ENCODE assay signal across 19 cellular contexts in genomic region chr7:36732806-36733205, GRCh38. TPM values are rescaled to one million over a fixed set of nuclear protein-coding genes. Genes with fewer than 3 reads are reported as not detected.
DNase-seq lines count a peak whose midpoint lies in the region; FAIRE-seq and TF ChIP-seq lines count a peak whose summit lies in the region.
"Had no signal": no experiment of that assay in that cellular context is flagged by ENCODE, and none has a peak within 500 bp of the region (broad histone marks: within the 10 kb centered on the region; RNA-seq: fewer than 3 reads in every experiment).

No MANE protein-coding gene starts in this region.

- TF ChIP-seq CTCF in mammary epithelial cell (conservative IDR thresholded peaks at IDR 0.05 in 1 of 2, IDR thresholded peaks at IDR 0.05 in 1 of 2; ENCODE audit: extremely low read depth in 1 of 2, insufficient read depth in 1 of 2, low read depth in 1 of 2, low read length in 2 of 2) (no peak), breast epithelium (IDR thresholded peaks at IDR 0.05) (no peak), bronchial epithelial cell (IDR thresholded peaks at IDR 0.05; ENCODE audit: insufficient read depth, low read length, severe bottlenecking) (no peak), neutrophil (IDR thresholded peaks at IDR 0.05) (no peak), esophagus squamous epithelium (IDR thresholded peaks at IDR 0.05) (no peak)

- H3K79me2 ChIP-seq in mammary epithelial cell (ENCODE audit: insufficient read depth, low read length): no peaks in the 10 kb centered on the region

- no peaks in the 10 kb centered on the region for H3K27me3 ChIP-seq in mammary epithelial cell (ENCODE audit: insufficient read depth, low read length)
- no peaks in the 10 kb centered on the region for H3K27me3 ChIP-seq in breast epithelium
- no peaks in the 10 kb centered on the region for H3K27me3 ChIP-seq in bronchial epithelial cell (ENCODE audit: control insufficient read depth, insufficient read depth, low read length)
- H3K27me3 ChIP-seq in neutrophil: no peaks in the 10 kb centered on the region
- H3K27me3 ChIP-seq in esophagus squamous epithelium: no peaks in the 10 kb centered on the region
- H3K27me3 ChIP-seq: BLaER1 treated with 17β-estradiol and CSF1 and Interleukin-3, amounts not matched to agents 10 nM and 100 nM had no signal

- no peak overlapping the region for H3K4me3 ChIP-seq in mammary epithelial cell (replicated peaks in 1 of 3; ENCODE audit: insufficient read depth in 1 of 3, low read depth in 2 of 3, low read length in 3 of 3)
- no peak overlapping the region for H3K4me3 ChIP-seq in breast epithelium
- H3K4me3 ChIP-seq in bronchial epithelial cell (ENCODE audit: low read depth, low read length): no peak overlapping the region
- H3K4me3 ChIP-seq in neutrophil (ENCODE audit: low read depth in 1 of 2, low read length in 1 of 2): no peak overlapping the region
- H3K4me3 ChIP-seq in esophagus squamous epithelium: no peak overlapping the region
- H3K4me3 ChIP-seq: BLaER1 treated with 17β-estradiol and CSF1 and Interleukin-3, amounts not matched to agents 10 nM and 100 nM; GM12878 had no signal

- WGBS in mammary epithelial cell (ENCODE audit: low coverage, missing lambda C conversion rate): 89% methylated on average over 1 of the region's 1 CpG
- WGBS in esophagus squamous epithelium, 2 donors: 100% methylated on average over 1 of the region's 1 CpG; no CpG with 5 or more reads in 1 of the 2 donors

- intact Hi-C loops in mammary epithelial cell (cut with micrococcal nuclease) (no loop called here), breast epithelium (cut with DNase I; ENCODE audit: low total_unique reads) (no loop called here), esophagus squamous epithelium (cut with DNase I) (no loop called here)

- peak overlapping the region; percentile 5 for H2AFZ ChIP-seq in mammary epithelial cell (ENCODE audit: low read depth, low read length)

- H3K27ac ChIP-seq in mammary epithelial cell (ENCODE audit: insufficient read depth, low read depth, low read length): no peak overlapping the region
- H3K27ac ChIP-seq in breast epithelium: no peak overlapping the region
- peak overlapping the region; percentile 78 for H3K27ac ChIP-seq in neutrophil
- H3K27ac ChIP-seq in esophagus squamous epithelium: no peak overlapping the region
- H3K27ac ChIP-seq: BLaER1 treated with 17β-estradiol and CSF1 and Interleukin-3, amounts not matched to agents 10 nM and 100 nM had no signal

- H3K9me3 ChIP-seq in mammary epithelial cell (replicated peaks; ENCODE audit: insufficient read depth, low read length): no peaks in the 10 kb centered on the region
- peaks cover 3 to 5% of the 10 kb centered on the region in 2 donors for H3K9me3 ChIP-seq in breast epithelium
- no peaks in the 10 kb centered on the region for H3K9me3 ChIP-seq in neutrophil
- H3K9me3 ChIP-seq in esophagus squamous epithelium: peaks cover 0 to 9% (median 0%) of the 10 kb centered on the region in 3 donors

- TF ChIP-seq POLR2A in breast epithelium (IDR thresholded peaks at IDR 0.05): no peak
- TF ChIP-seq POLR2A in esophagus squamous epithelium (IDR thresholded peaks at IDR 0.05): no peak

- H3K36me3 ChIP-seq in mammary epithelial cell (ENCODE audit: insufficient read depth, low read length) (no peaks in the 10 kb centered on the region), breast epithelium (no peaks in the 10 kb centered on the region), bronchial epithelial cell (ENCODE audit: control insufficient read depth, insufficient read depth, low read length) (no peaks in the 10 kb centered on the region), neutrophil (no peaks in the 10 kb centered on the region), esophagus squamous epithelium (no peaks in the 10 kb centered on the region)
- H3K36me3 ChIP-seq: BLaER1 treated with 17β-estradiol and CSF1 and Interleukin-3, amounts not matched to agents 10 nM and 100 nM had no signal

- CTCF ChIA-PET in mammary epithelial cell (lab: Charles Lee; ENCODE audit: low non-redundant PET): interaction anchor here (0.7 kb wide), 1 partner anchor 760 kb away, joined by 3 read pairs; no protein-coding TSS in a partner anchor

- peak; percentile 80 for FAIRE-seq in bronchial epithelial cell (lab: Jason Lieb, UNC)
- FAIRE-seq: GM12878 had no signal

- in situ Hi-C loops in mammary epithelial cell (cut with MboI; ENCODE audit: low sequenced_read_pairs in 2 of 2): no loop called here

- DNase-seq in mammary epithelial cell: no peak
- DNase-seq in breast epithelium (ENCODE audit: low spot score in 2 of 2): no peak
- peak; percentile 54 for DNase-seq in HT1080 (ENCODE audit: low read depth)
- no peak for DNase-seq in bronchial epithelial cell (ENCODE audit: low read depth)
- no peak for DNase-seq in NCI-H510A (lab: John Stamatoyannopoulos, UW)
- DNase-seq in dedifferentiated amniotic fluid mesenchymal stem cell (ENCODE audit: extremely low spot score): no peak
- no peak for DNase-seq in esophagus squamous epithelium (lab: John Stamatoyannopoulos, UW)
- DNase-seq: 8988T; ACHN; Calu3; CD4-positive, alpha-beta T cell; DMS 273 treated with DMSO at 0.1 percent for 48 hours; GOT3; HCEC 1CT; HFFc6 had no signal

- H3K9ac ChIP-seq in mammary epithelial cell (ENCODE audit: insufficient read depth, low read length): no peak overlapping the region
- H3K9ac ChIP-seq: BLaER1 treated with 17β-estradiol and CSF1 and Interleukin-3, amounts not matched to agents 10 nM and 100 nM had no signal

- H4K20me1 ChIP-seq in mammary epithelial cell (ENCODE audit: insufficient read depth, low read length): no peaks in the 10 kb centered on the region
- H4K20me1 ChIP-seq: BLaER1 treated with 17β-estradiol and CSF1 and Interleukin-3, amounts not matched to agents 10 nM and 100 nM had no signal

- dilution Hi-C loops in mammary epithelial cell (cut with HindIII; ENCODE audit: low sequenced_read_pairs): no loop called here

- H3K4me1 ChIP-seq in mammary epithelial cell (ENCODE audit: insufficient read depth, low read length) (no peaks in the 10 kb centered on the region), breast epithelium (no peaks in the 10 kb centered on the region), neutrophil (ENCODE audit: control insufficient read depth in 1 of 2, insufficient read depth in 1 of 2, low read depth in 1 of 2, low read length in 1 of 2) (peaks cover 64 to 67% of the 10 kb centered on the region in 2 experiments), esophagus squamous epithelium (no peaks in the 10 kb centered on the region)

- BruUV-seq in mammary epithelial cell (replicated peaks; lab: Mats Ljungman, UMichigan): no TSS peak

- H3K4me2 ChIP-seq in mammary epithelial cell (ENCODE audit: insufficient read depth, low read depth, low read length): no peak overlapping the region
- H3K4me2 ChIP-seq: BLaER1 treated with 17β-estradiol and CSF1 and Interleukin-3, amounts not matched to agents 10 nM and 100 nM had no signal

RNA-seq across cellular contexts. Expression of gene AOAH, which starts 8.5 kb away (rescaled TPM):
- total RNA-seq in mammary epithelial cell: under 1 TPM in 1 of 2 donors, not detected in 1; 0.33 TPM
- polyA plus RNA-seq in mammary epithelial cell: 0.05 TPM
- polyA minus RNA-seq in mammary epithelial cell: not detected
- 10 to 100 TPM in 2 of 3 donors, 1 to 10 TPM in 1; 4.6 to 13.3 (median 10.8) TPM for total RNA-seq in breast epithelium
- 0.79 and 1.4 TPM in 2 replicates for total RNA-seq in HT1080 (2014; rRNA removed; shearing (Covaris generic))
- polyA plus RNA-seq in HT1080 (2015; cell fraction: cytosol; rRNA removed): 4.6 and 7.6 TPM in 2 replicates
- 6.5 and 8.0 TPM in 2 replicates for polyA plus RNA-seq in HT1080 (2015; cell fraction: nucleus; rRNA removed)
- total RNA-seq in bronchial epithelial cell: not detected in 2 replicates
- total RNA-seq in esophagus squamous epithelium: 10 to 100 TPM in 1 of 4 donors, 1 to 10 TPM in 2, under 1 TPM in 1; 0.68 to 12.0 (median 4.8) TPM
- total RNA-seq: Calu3, HFFc6, HT-29 had no signal
